In genomic region chr1:37557402-37557801, GRCh38 we compare ENCODE assay signal across 10 cellular contexts. TPM values are rescaled to one million over a fixed set of nuclear protein-coding genes. Genes with fewer than 3 reads are reported as not detected.
A peak's percentile ranks its signal among the peaks of the same experiment; 100 is the strongest.
DNase-seq lines count a peak whose midpoint lies in the region; ATAC-seq, FAIRE-seq and TF ChIP-seq lines count a peak whose summit lies in the region.
"Had no signal": no experiment of that assay in that cellular context is flagged by ENCODE, and none has a peak within 500 bp of the region (broad histone marks: within the 10 kb centered on the region; RNA-seq: fewer than 3 reads in every experiment).

No MANE protein-coding gene starts in this region.

- H3K4me1 Mint-ChIP-seq in T-helper 2 cell treated with Interferon-gamma antibody and Interleukin-4, amounts not matched to agents 5 μg/mL and 100 μg/mL, for 36 hours (ENCODE audit: low read depth): peaks cover 20% of the 10 kb centered on the region

- no peak overlapping the region for H3K56ac ChIP-seq in IMR-90 (ENCODE audit: extremely low read depth, insufficient read depth, low read length)

- H2AFZ ChIP-seq in IMR-90 (replicated peaks; ENCODE audit: low read length, poor library complexity): peak overlapping the region; percentile 92
- H2AFZ ChIP-seq in mesenchymal stem cell (ENCODE audit: low read depth, low read length): no peak overlapping the region

- H3K4ac ChIP-seq in IMR-90 (ENCODE audit: low read depth, low read length) (peak overlapping the region; percentile 69), mesenchymal stem cell (ENCODE audit: low read depth in 1 of 2, low read length in 2 of 2) (peak overlapping the region in 1 of 2 experiments; percentile 55)

- H3K9me3 Mint-ChIP-seq in T-helper 2 cell treated with Interferon-gamma antibody and Interleukin-4, amounts not matched to agents 5 μg/mL and 100 μg/mL, for 36 hours: peaks cover 3% of the 10 kb centered on the region
- H3K9me3 Mint-ChIP-seq: effector memory CD8-positive, alpha-beta T cell had no signal

- peak overlapping the region; percentile 80; the same call in 1 of the 2 replicates for H2BK120ac ChIP-seq in IMR-90 (ENCODE audit: low read depth, low read length)
- no peak overlapping the region for H2BK120ac ChIP-seq in mesenchymal stem cell (ENCODE audit: low read depth, low read length)

- H2AK5ac ChIP-seq in IMR-90 (ENCODE audit: low read depth, low read length) (no peak overlapping the region), mesenchymal stem cell (ENCODE audit: low read length, severe bottlenecking) (no peak overlapping the region)

- H3K36me3 Mint-ChIP-seq in T-helper 2 cell treated with Interferon-gamma antibody and Interleukin-4, amounts not matched to agents 5 μg/mL and 100 μg/mL, for 36 hours (ENCODE audit: low read depth): peaks cover 17% of the 10 kb centered on the region

- H2AK9ac ChIP-seq in IMR-90 (replicated peaks; ENCODE audit: low read depth, low read length, poor library complexity): peak overlapping the region; percentile 93

- no CpG with 5 or more reads among the region's 3 CpGs for WGBS in IMR-90 (ENCODE audit: extremely low coverage in 2 of 2, insufficient read length in 1 of 2), 2 experiments
- WGBS in mesenchymal stem cell: 92% methylated on average over 3 of the region's 3 CpGs

- H3K4me1 ChIP-seq in IMR-90 (ENCODE audit: control insufficient read depth, insufficient read depth, low read length) (peaks cover 3% of the 10 kb centered on the region), mesenchymal stem cell (ENCODE audit: control insufficient read depth, insufficient read depth, low read depth, low read length) (peaks cover 16% of the 10 kb centered on the region), stomach smooth muscle (ENCODE audit: control insufficient read depth, insufficient read depth, low read length) (peaks cover 32% of the 10 kb centered on the region)

- in situ Hi-C loops in IMR-90 (cut with MboI; ENCODE audit: low sequenced_read_pairs): no loop called here

- no peak for TF ChIP-seq CTCF in IMR-90 (conservative IDR thresholded peaks at IDR 0.05; ENCODE audit: low read depth, low read length)
- TF ChIP-seq CTCF in coronary artery (IDR thresholded peaks at IDR 0.05): no peak

- H3K4me3 ChIP-seq in IMR-90 (ENCODE audit: insufficient read depth, low read depth, low read length) (peak overlapping the region; percentile 49), coronary artery (peak overlapping the region; percentile 61), mesenchymal stem cell (ENCODE audit: insufficient read depth in 1 of 2, low read depth in 1 of 2, low read length in 2 of 2) (peak overlapping the region in 1 of 2 experiments; percentile 75), stomach smooth muscle (ENCODE audit: low read length in 2 of 2) (peak overlapping the region; percentile 38 to 74)

- H2BK15ac ChIP-seq in IMR-90 (ENCODE audit: low read depth, low read length): peak overlapping the region; percentile 40; the same call in 1 of the 3 replicates
- H2BK15ac ChIP-seq in mesenchymal stem cell (ENCODE audit: low read depth, poor library complexity, severe bottlenecking): no peak overlapping the region

- H2BK5ac ChIP-seq in IMR-90 (ENCODE audit: low read depth, low read length, poor library complexity, severe bottlenecking): no peak overlapping the region
- no peak overlapping the region for H2BK5ac ChIP-seq in mesenchymal stem cell (ENCODE audit: low read depth, low read length, poor library complexity, severe bottlenecking)

- H4K91ac ChIP-seq in IMR-90 (ENCODE audit: insufficient read depth, low read depth, low read length) (peak overlapping the region; percentile 64), mesenchymal stem cell (ENCODE audit: low read length) (no peak overlapping the region)

- dilution Hi-C loops in IMR-90 (cut with HindIII; ENCODE audit: low sequenced_read_pairs, unreplicated experiment): no loop called here

- peaks cover 9 to 27% of the 10 kb centered on the region in 2 experiments; a peak in 2 of 4 replicates for H3K79me1 ChIP-seq in IMR-90 (ENCODE audit: low read depth in 1 of 2, low read length in 2 of 2)
- peaks cover 4% of the 10 kb centered on the region for H3K79me1 ChIP-seq in mesenchymal stem cell (replicated peaks; ENCODE audit: low read length, poor library complexity, severe bottlenecking)

- BruUV-seq in IMR-90 (replicated peaks; lab: Mats Ljungman, UMichigan): no TSS peak

- no peak for TF ChIP-seq POLR2A in IMR-90 (IDR thresholded peaks at IDR 0.05; ENCODE audit: low read depth, low read length)

- peaks cover 4% of the 10 kb centered on the region; the same call in 1 of the 2 replicates for H3K9me1 ChIP-seq in IMR-90 (ENCODE audit: insufficient read depth, low read length)

- ATAC-seq in IMR-90 (ENCODE audit: low read depth) (no peak), HG03457 (IDR thresholded peaks at IDR 0.05; ENCODE audit: unreplicated experiment) (no peak)
- ATAC-seq: effector memory CD8-positive, alpha-beta T cell had no signal

- no peak overlapping the region for H3K4me3 Mint-ChIP-seq in T-helper 2 cell treated with Interferon-gamma antibody and Interleukin-4, amounts not matched to agents 5 μg/mL and 100 μg/mL, for 36 hours
- H3K4me3 Mint-ChIP-seq: effector memory CD8-positive, alpha-beta T cell had no signal

- no peak for FAIRE-seq in HTR-8/SVneo (lab: Jason Lieb, UNC)

- H3K27me3 Mint-ChIP-seq in T-helper 2 cell treated with Interferon-gamma antibody and Interleukin-4, amounts not matched to agents 5 μg/mL and 100 μg/mL, for 36 hours (ENCODE audit: low read depth): no peaks in the 10 kb centered on the region

- H3K23ac ChIP-seq in IMR-90 (ENCODE audit: low read depth, low read length) (peak overlapping the region; percentile 69; the same call in 1 of the 2 replicates), mesenchymal stem cell (ENCODE audit: low read length in 2 of 2) (no peak overlapping the region)

- DNase-seq in IMR-90 (no peak), coronary artery (ENCODE audit: low spot score) (no peak), mesenchymal stem cell (no peak), AG08395 (ENCODE audit: low spot score) (no peak), HTR-8/SVneo (ENCODE audit: insufficient read length, low spot score) (no peak)
- DNase-seq in T-helper 2 cell treated with Interferon-gamma antibody and Interleukin-4, amounts not matched to agents 5 μg/mL and 100 μg/mL, for 36 hours (ENCODE audit: low spot score): no peak
- DNase-seq: NCI-H2171 treated with DMSO at 0.1 percent for 48 hours had no signal

- H3K27me3 ChIP-seq in IMR-90 (ENCODE audit: control insufficient read depth, insufficient read depth, low read length): no peaks in the 10 kb centered on the region
- H3K27me3 ChIP-seq in mesenchymal stem cell (ENCODE audit: control insufficient read depth in 1 of 2, insufficient read depth in 1 of 2, low read length in 2 of 2): no peaks in the 10 kb centered on the region
- no peaks in the 10 kb centered on the region for H3K27me3 ChIP-seq in stomach smooth muscle (ENCODE audit: control insufficient read depth in 1 of 2, insufficient read depth in 2 of 2, low read length in 2 of 2)

- H3K27ac ChIP-seq in IMR-90 (ENCODE audit: insufficient read depth, low read length) (no peak overlapping the region), coronary artery (peak overlapping the region in 1 of 2 donors; percentile 78), mesenchymal stem cell (ENCODE audit: low read length, poor library complexity, severe bottlenecking) (no peak overlapping the region), stomach smooth muscle (ENCODE audit: low read length) (peak overlapping the region; percentile 69)

- TF ChIP-seq RAD21 in IMR-90 (IDR thresholded peaks at IDR 0.05; ENCODE audit: low read length): no peak

- POLR2A ChIA-PET in IMR-90 (lab: Charles Lee; ENCODE audit: unreplicated experiment): no interaction called here

- peak overlapping the region; percentile 91 for H4K5ac ChIP-seq in IMR-90 (ENCODE audit: low read depth, low read length)

- intact Hi-C loops in IMR-90 (cut with micrococcal nuclease): no loop called here

- H3K14ac ChIP-seq in IMR-90 (replicated peaks; ENCODE audit: low read depth, low read length): peak overlapping the region; percentile 86; the same call in 1 of the 2 replicates
- H3K14ac ChIP-seq in mesenchymal stem cell (ENCODE audit: low read length in 2 of 2): peak overlapping the region in 1 of 2 experiments; percentile 14

- peak overlapping the region in 1 of 2 experiments; percentile 51 for H2BK12ac ChIP-seq in mesenchymal stem cell (ENCODE audit: low read length in 2 of 2)

- H3K4me2 ChIP-seq in IMR-90 (ENCODE audit: low read depth, low read length) (peak overlapping the region; percentile 86), mesenchymal stem cell (ENCODE audit: low read length, poor library complexity, severe bottlenecking) (peak overlapping the region; percentile 51)

- H4K8ac ChIP-seq in IMR-90 (ENCODE audit: low read depth in 2 of 2, low read length in 2 of 2): peak overlapping the region; percentile 81 to 95
- H4K8ac ChIP-seq in mesenchymal stem cell (ENCODE audit: low read length): peak overlapping the region; percentile 68

- peaks cover 15% of the 10 kb centered on the region; the same call in 1 of the 2 replicates for H4K20me1 ChIP-seq in IMR-90 (ENCODE audit: insufficient read depth, low read length)

- no peak overlapping the region for H3K27ac Mint-ChIP-seq in T-helper 2 cell treated with Interferon-gamma antibody and Interleukin-4, amounts not matched to agents 5 μg/mL and 100 μg/mL, for 36 hours
- H3K27ac Mint-ChIP-seq: effector memory CD8-positive, alpha-beta T cell had no signal

- H3K36me3 ChIP-seq in IMR-90 (ENCODE audit: control insufficient read depth, insufficient read depth, low read length) (peaks cover 17% of the 10 kb centered on the region), mesenchymal stem cell (ENCODE audit: control insufficient read depth in 1 of 2, insufficient read depth in 2 of 2, low read depth in 1 of 2, low read length in 2 of 2) (peaks cover 16 to 19% of the 10 kb centered on the region in 2 experiments), stomach smooth muscle (ENCODE audit: control insufficient read depth in 2 of 2, insufficient read depth in 2 of 2, low read length in 2 of 2) (peaks cover 0 to 5% of the 10 kb centered on the region in 2 donors)

- H3K9ac ChIP-seq in IMR-90 (ENCODE audit: low read depth, low read length): no peak overlapping the region
- H3K9ac ChIP-seq in mesenchymal stem cell (ENCODE audit: low read length): peak overlapping the region; percentile 87
- no peak overlapping the region for H3K9ac ChIP-seq in stomach smooth muscle (ENCODE audit: low read length in 2 of 2)

- H3K9me3 ChIP-seq in IMR-90 (ENCODE audit: control insufficient read depth, insufficient read depth, low read length) (no peaks in the 10 kb centered on the region), mesenchymal stem cell (ENCODE audit: control insufficient read depth, low read length) (no peaks in the 10 kb centered on the region), stomach smooth muscle (ENCODE audit: control insufficient read depth in 2 of 2, low read length in 2 of 2) (no peaks in the 10 kb centered on the region)

- CTCF ChIA-PET in IMR-90 (lab: Yijun Ruan, JAX): no interaction called here

- no peak overlapping the region for H2BK20ac ChIP-seq in IMR-90 (ENCODE audit: low read depth, low read length)

- H3K18ac ChIP-seq in IMR-90 (ENCODE audit: low read depth, low read length) (no peak overlapping the region), mesenchymal stem cell (ENCODE audit: low read depth in 1 of 2, low read length in 2 of 2) (peak overlapping the region in 1 of 2 experiments; percentile 42)

RNA-seq across cellular contexts. Expression of gene DNALI1, which starts 0.7 kb away (rescaled TPM):
- 8.1 and 9.1 TPM in 2 replicates for total RNA-seq in IMR-90 (2012; rRNA removed)
- polyA plus RNA-seq in IMR-90 (2012; rRNA removed): 9.1 and 10.1 TPM in 2 replicates
- 5.5 and 6.6 TPM in 2 replicates for polyA plus RNA-seq in IMR-90 (2012; cell fraction: cytosol; rRNA removed)
- polyA plus RNA-seq in IMR-90 (2012; cell fraction: nucleus; rRNA removed; ENCODE audit: low replicate concordance): 11.5 and 20.3 TPM in 2 replicates
- 15.1 TPM for polyA plus RNA-seq in mesenchymal stem cell (2013, experiment 1 of 2)
- polyA plus RNA-seq in mesenchymal stem cell (2013, experiment 2 of 2): 15.8 TPM

RNA-seq across cellular contexts. Expression of gene SNIP1, which starts 3.3 kb away (rescaled TPM):
- total RNA-seq in IMR-90 (2012; rRNA removed): 11.3 and 13.9 TPM in 2 replicates
- polyA plus RNA-seq in IMR-90 (2012; rRNA removed): 6.8 and 7.7 TPM in 2 replicates
- 6.9 and 9.1 TPM in 2 replicates for polyA plus RNA-seq in IMR-90 (2012; cell fraction: cytosol; rRNA removed)
- 5.5 and 12.0 TPM in 2 replicates for polyA plus RNA-seq in IMR-90 (2012; cell fraction: nucleus; rRNA removed; ENCODE audit: low replicate concordance)
- polyA plus RNA-seq in mesenchymal stem cell (2013, experiment 1 of 2): 4.4 TPM
- polyA plus RNA-seq in mesenchymal stem cell (2013, experiment 2 of 2): 4.5 TPM

RNA-seq across cellular contexts. Expression of gene GNL2, which starts 38.3 kb away (rescaled TPM):
- 77.4 and 90.3 TPM in 2 replicates for total RNA-seq in IMR-90 (2012; rRNA removed)
- polyA plus RNA-seq in IMR-90 (2012; rRNA removed): 42.9 and 49.4 TPM in 2 replicates
- polyA plus RNA-seq in IMR-90 (2012; cell fraction: cytosol; rRNA removed): 5.1 and 7.4 TPM in 2 replicates
- polyA plus RNA-seq in IMR-90 (2012; cell fraction: nucleus; rRNA removed; ENCODE audit: low replicate concordance): 39.3 and 88.3 TPM in 2 replicates
- 150 TPM for polyA plus RNA-seq in mesenchymal stem cell (2013, experiment 1 of 2)
- 150 TPM for polyA plus RNA-seq in mesenchymal stem cell (2013, experiment 2 of 2)

RNA-seq across cellular contexts. Expression of gene MEAF6, which starts 42.8 kb away (rescaled TPM):
- 36.2 and 44.4 TPM in 2 replicates for total RNA-seq in IMR-90 (2012; rRNA removed)
- 36.4 and 40.7 TPM in 2 replicates for polyA plus RNA-seq in IMR-90 (2012; rRNA removed)
- 21.0 and 27.4 TPM in 2 replicates for polyA plus RNA-seq in IMR-90 (2012; cell fraction: cytosol; rRNA removed)
- 12.4 and 51.2 TPM in 2 replicates for polyA plus RNA-seq in IMR-90 (2012; cell fraction: nucleus; rRNA removed; ENCODE audit: low replicate concordance)
- polyA plus RNA-seq in mesenchymal stem cell (2013, experiment 1 of 2): 51.7 TPM
- polyA plus RNA-seq in mesenchymal stem cell (2013, experiment 2 of 2): 53.1 TPM
